Comparison of ENCODE assay signal across 22 cellular contexts in genomic region chr20:41910558-41910957, GRCh38.
A peak's percentile ranks its signal among the peaks of the same experiment; 100 is the strongest.
DNase-seq lines count a peak whose midpoint lies in the region; ATAC-seq, FAIRE-seq and TF ChIP-seq lines count a peak whose summit lies in the region.
"Had no signal": no experiment of that assay in that cellular context is flagged by ENCODE, and none has a peak within 500 bp of the region (broad histone marks: within the 10 kb centered on the region; RNA-seq: fewer than 3 reads in every experiment).

No MANE protein-coding gene starts in this region.

- H3K27ac ChIP-seq in HepG2 (ENCODE audit: extremely low read length, insufficient read depth, low read length) (no peak overlapping the region), right lobe of liver (no peak overlapping the region), RWPE2 (ENCODE audit: poor library complexity, severe bottlenecking) (no peak overlapping the region), esophagus muscularis mucosa (replicated peaks in 1 of 4) (no peak overlapping the region)
- H3K27ac ChIP-seq: 22Rv1; A549; BLaER1 treated with 17β-estradiol and CSF1 and Interleukin-3, amounts not matched to agents 10 nM and 100 nM; C4-2B had no signal

- H3K79me2 ChIP-seq in HepG2 (ENCODE audit: insufficient read depth, low read length), result no peaks in the 10 kb centered on the region

- H4K20me1 ChIP-seq in HepG2 (ENCODE audit: insufficient read depth, low read length), result no peaks in the 10 kb centered on the region
- H4K20me1 ChIP-seq: BLaER1 treated with 17β-estradiol and CSF1 and Interleukin-3, amounts not matched to agents 10 nM and 100 nM had no signal

- ATAC-seq in HepG2, result no peak
- no peak for ATAC-seq in right lobe of liver
- ATAC-seq in RWPE2 (ENCODE audit: low read depth), result peak; percentile 27; the same call in 2 of the 3 replicates
- ATAC-seq: A549; CD8-positive, alpha-beta T cell had no signal

- no TSS peak for BruUV-seq in HepG2 (replicated peaks; lab: Mats Ljungman, UMichigan)

- CTCF ChIA-PET in HepG2 (lab: Yijun Ruan, JAX; ENCODE audit: low intra/inter-chr PET ratio, low total read pairs), result no interaction called here

- H3K27me3 ChIP-seq in HepG2 (ENCODE audit: control insufficient read depth in 1 of 2, insufficient read depth in 2 of 2, low read length in 2 of 2) (no peaks in the 10 kb centered on the region; a peak in 2 of 5 replicates), right lobe of liver (no peaks in the 10 kb centered on the region), RWPE2 (ENCODE audit: insufficient read depth, poor library complexity, severe bottlenecking) (peaks cover 13% of the 10 kb centered on the region), esophagus muscularis mucosa (peaks cover 0 to 5% (median 0%) of the 10 kb centered on the region in 4 donors)
- H3K27me3 ChIP-seq: BLaER1 treated with 17β-estradiol and CSF1 and Interleukin-3, amounts not matched to agents 10 nM and 100 nM had no signal

- H3K9me3 ChIP-seq in HepG2 (ENCODE audit: low read length), result no peaks in the 10 kb centered on the region
- no peaks in the 10 kb centered on the region for H3K9me3 ChIP-seq in right lobe of liver
- H3K9me3 ChIP-seq in RWPE2 (ENCODE audit: severe bottlenecking), result no peaks in the 10 kb centered on the region
- H3K9me3 ChIP-seq in esophagus muscularis mucosa, result no peaks in the 10 kb centered on the region
- H3K9me3 ChIP-seq: A549 had no signal

- no peak for DNase-seq in HepG2 (ENCODE audit: low spot score)
- DNase-seq in right lobe of liver, result no peak
- DNase-seq in RWPE2 (ENCODE audit: low spot score), result no peak
- DNase-seq in esophagus muscularis mucosa (ENCODE audit: extremely low spot score), result peak; percentile 66
- no peak for DNase-seq in NCI-H526 treated with DMSO at 0.1 percent for 48 hours (lab: John Stamatoyannopoulos, UW)
- DNase-seq in germinal center (ENCODE audit: low spot score), result no peak
- DNase-seq: AML-193; Caco-2; Calu3; CD4-positive, alpha-beta T cell; CD8-positive, alpha-beta T cell; DMS79 treated with DMSO at 0.1 percent for 48 hours; GF-D8 had no signal

- intact Hi-C loops in HepG2 (cut with micrococcal nuclease; ENCODE audit: unreplicated experiment) (no loop called here), right lobe of liver (cut with DNase I) (no loop called here), esophagus muscularis mucosa (cut with DNase I) (no loop called here)

- H3K9ac ChIP-seq in HepG2 (ENCODE audit: insufficient read depth, low read depth, low read length), result no peak overlapping the region
- H3K9ac ChIP-seq: BLaER1 treated with 17β-estradiol and CSF1 and Interleukin-3, amounts not matched to agents 10 nM and 100 nM had no signal

- no peak overlapping the region for H3K4me2 ChIP-seq in HepG2 (ENCODE audit: low read depth, low read length)
- H3K4me2 ChIP-seq: A549; BLaER1 treated with 17β-estradiol and CSF1 and Interleukin-3, amounts not matched to agents 10 nM and 100 nM had no signal

- 2% methylated on average over 1 of the region's 1 CpG for WGBS in HepG2 (ENCODE audit: low lambda C conversion rate)
- 38% methylated on average over 1 of the region's 1 CpG for WGBS in right lobe of liver (ENCODE audit: insufficient coverage, low coverage, low lambda C conversion rate, missing lambda C conversion rate)
- 78% methylated on average over 1 of the region's 1 CpG for WGBS in esophagus muscularis mucosa

- no peak for FAIRE-seq in HepG2 (lab: Jason Lieb, UNC)
- FAIRE-seq: A549, D721Med, G401.6, GM12891, GM18507, GM19239 had no signal

- H3K36me3 ChIP-seq in HepG2 (replicated peaks in 1 of 2; ENCODE audit: control insufficient read depth in 1 of 2, insufficient read depth in 2 of 2, low read length in 2 of 2) (no peaks in the 10 kb centered on the region), right lobe of liver (no peaks in the 10 kb centered on the region), RWPE2 (ENCODE audit: low read depth) (no peaks in the 10 kb centered on the region), esophagus muscularis mucosa (no peaks in the 10 kb centered on the region)

- in situ Hi-C loops in HepG2 (cut with HindIII; ENCODE audit: extremely low pct_ligation_motif_present, low pct_unique_long_range_greater_than_20kb), result no loop called here

- TF ChIP-seq CTCF in HepG2 (CRISPR knock-in tag; IDR thresholded peaks at IDR 0.05) (no peak), right lobe of liver (IDR thresholded peaks at IDR 0.05) (no peak), RWPE2 (IDR thresholded peaks at IDR 0.05; ENCODE audit: poor library complexity, severe bottlenecking) (no peak), esophagus muscularis mucosa (IDR thresholded peaks at IDR 0.05) (no peak)

- H3K4me3 ChIP-seq in HepG2 (replicated peaks in 1 of 3; ENCODE audit: insufficient read depth in 1 of 3, low read depth in 2 of 3, low read length in 3 of 3), result no peak overlapping the region
- no peak overlapping the region for H3K4me3 ChIP-seq in right lobe of liver
- H3K4me3 ChIP-seq in RWPE2 (ENCODE audit: severe bottlenecking), result no peak overlapping the region
- no peak overlapping the region for H3K4me3 ChIP-seq in esophagus muscularis mucosa
- H3K4me3 ChIP-seq: A549; BLaER1 treated with 17β-estradiol and CSF1 and Interleukin-3, amounts not matched to agents 10 nM and 100 nM had no signal

- no peak overlapping the region for H2AFZ ChIP-seq in HepG2 (ENCODE audit: low read length)

- TF ChIP-seq RAD21 in HepG2 (CRISPR knock-in tag; IDR thresholded peaks at IDR 0.05), result no peak

- POLR2A ChIA-PET in HepG2 (lab: Yijun Ruan, JAX), result no interaction called here

- no peak for TF ChIP-seq EP300 in HepG2 (IDR thresholded peaks at IDR 0.05; ENCODE audit: low read depth in 2 of 2, low read length in 2 of 2)
- TF ChIP-seq EP300 in HepG2 (CRISPR knock-in tag; IDR thresholded peaks at IDR 0.05; ENCODE audit: borderline replicate concordance), result no peak
- TF ChIP-seq EP300 in esophagus muscularis mucosa (IDR thresholded peaks at IDR 0.05), result no peak

- no peak for TF ChIP-seq POLR2A in HepG2 (IDR thresholded peaks at IDR 0.05; ENCODE audit: insufficient read depth in 1 of 2, low read depth in 2 of 2, low read length in 2 of 2)
- no peak for TF ChIP-seq POLR2A in right lobe of liver (IDR thresholded peaks at IDR 0.05)
- no peak for TF ChIP-seq POLR2A in esophagus muscularis mucosa (IDR thresholded peaks at IDR 0.05; ENCODE audit: low read depth)

- H3K4me1 ChIP-seq in HepG2 (ENCODE audit: insufficient read depth, low read length) (no peaks in the 10 kb centered on the region), right lobe of liver (no peaks in the 10 kb centered on the region), RWPE2 (ENCODE audit: insufficient read depth, poor library complexity, severe bottlenecking) (no peaks in the 10 kb centered on the region), esophagus muscularis mucosa (no peaks in the 10 kb centered on the region)
- H3K4me1 ChIP-seq: A549; BLaER1 treated with 17β-estradiol and CSF1 and Interleukin-3, amounts not matched to agents 10 nM and 100 nM; Caco-2 had no signal

TF ChIP-seq in HepG2, 621 proteins besides CTCF, POLR2A, EP300 and RAD21:
- TF ChIP-seq IKZF5 (CRISPR knock-in tag; IDR thresholded peaks at IDR 0.05), result no peak
- TF ChIP-seq TOPORS (CRISPR knock-in tag; IDR thresholded peaks at IDR 0.05), result no peak
- TF ChIP-seq ZNF331 (CRISPR knock-in tag; IDR thresholded peaks at IDR 0.05), result peak; percentile 96
